35 cellular contexts compared by ENCODE assay signal in genomic region chr11:92791886-92792285, GRCh38.
"Had no signal": no experiment of that assay in that cellular context is flagged by ENCODE, and none has a peak within 500 bp of the region (broad histone marks: within the 10 kb centered on the region; RNA-seq: fewer than 3 reads in every experiment).

No MANE protein-coding gene starts in this region.

- H3K36me3 ChIP-seq: MG63 had no signal

- DNase-seq: Karpas-422, Kasumi-1, MG63, MM.1S, MV-4-11, NCI-H1048, NCI-H1092, NCI-H1092 treated with DMSO at 0.1 percent for 48 hours, NCI-H1105, NCI-H1105 treated with DMSO at 0.1 percent for 48 hours, NCI-H1417, NCI-H1417 treated with DMSO at 0.1 percent for 48 hours, NCI-H1436, NCI-H1436 treated with DMSO at 0.1 percent for 48 hours, NCI-H146, NCI-H1694, NCI-H1694 treated with DMSO at 0.1 percent for 48 hours, NCI-H187, NCI-H187 treated with DMSO at 0.1 percent for 48 hours, NCI-H1930, NCI-H2029, NCI-H2029 treated with DMSO at 0.1 percent for 48 hours, NCI-H2081, NCI-H2081 treated with DMSO at 0.1 percent for 48 hours, NCI-H2107, NCI-H2171, NCI-H2171 treated with DMSO at 0.1 percent for 48 hours, NCI-H2227 treated with DMSO at 0.1 percent for 48 hours, NCI-H226, NCI-H345, NCI-H446, NCI-H446 treated with DMSO at 0.1 percent for 48 hours, NCI-H510A, NCI-H510A treated with DMSO at 0.1 percent for 48 hours, NCI-H524 had no signal

- H3K9me3 ChIP-seq: MG63 had no signal

- H3K27me3 ChIP-seq: MG63 had no signal

- H3K4me3 ChIP-seq: MG63 had no signal
